Comparison of ENCODE assay signal across 11 cellular contexts in the genomic region with DNA sequence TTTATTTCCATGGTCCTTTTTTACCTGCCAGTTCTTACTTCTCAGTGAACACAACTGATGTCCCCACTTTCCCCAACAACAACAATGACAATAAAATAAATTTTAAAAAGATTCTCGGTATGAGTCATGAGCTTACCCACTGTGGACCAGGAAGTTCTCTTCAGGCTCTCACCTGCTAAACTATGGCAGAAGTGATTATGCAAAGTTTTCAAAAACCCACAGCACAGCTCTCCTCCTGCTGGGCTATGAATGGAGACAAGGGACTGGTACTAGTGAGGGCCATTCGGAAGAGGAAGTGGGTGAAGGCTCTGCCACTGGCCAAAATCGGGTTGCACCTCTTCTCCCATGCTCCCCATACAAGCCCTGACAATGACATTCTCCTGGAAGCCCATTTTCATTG.
DNase-seq lines count a peak whose midpoint lies in the region; ATAC-seq lines count a peak whose summit lies in the region.
"Had no signal": no experiment of that assay in that cellular context is flagged by ENCODE, and none has a peak within 500 bp of the region (broad histone marks: within the 10 kb centered on the region; RNA-seq: fewer than 3 reads in every experiment).

No MANE protein-coding gene starts in this region.

- H3K27ac ChIP-seq in caudate nucleus (ENCODE audit: low read depth, low read length): no peak overlapping the region
- H3K27ac ChIP-seq: prostate gland had no signal

- peak; percentile 95 for ATAC-seq in GM18870 (IDR thresholded peaks at IDR 0.05; ENCODE audit: unreplicated experiment)
- peak; percentile 99 for ATAC-seq in GM21528 (IDR thresholded peaks at IDR 0.05; ENCODE audit: low FRiP score, unreplicated experiment)
- ATAC-seq in HG03135 (IDR thresholded peaks at IDR 0.05; ENCODE audit: unreplicated experiment): peak; percentile 99
- peak; percentile 54 for ATAC-seq in left colon
- ATAC-seq: left cardiac atrium had no signal

- DNase-seq in left colon: no peak
- no peak for DNase-seq in effector CD8-positive, alpha-beta T cell (lab: John Stamatoyannopoulos, UW)
- no peak for DNase-seq in DMS153 (lab: John Stamatoyannopoulos, UW)
- no peak for DNase-seq in caudate nucleus (lab: John Stamatoyannopoulos, UW)
- DNase-seq in NCI-H2107 (lab: John Stamatoyannopoulos, UW): no peak
- DNase-seq: left cardiac atrium, NCI-H2029 treated with DMSO at 0.1 percent for 48 hours had no signal

- intact Hi-C loops in left colon (cut with DNase I, micrococcal nuclease): no loop called here
